ENCODE assay signal across 1 cellular context in the genomic region with DNA sequence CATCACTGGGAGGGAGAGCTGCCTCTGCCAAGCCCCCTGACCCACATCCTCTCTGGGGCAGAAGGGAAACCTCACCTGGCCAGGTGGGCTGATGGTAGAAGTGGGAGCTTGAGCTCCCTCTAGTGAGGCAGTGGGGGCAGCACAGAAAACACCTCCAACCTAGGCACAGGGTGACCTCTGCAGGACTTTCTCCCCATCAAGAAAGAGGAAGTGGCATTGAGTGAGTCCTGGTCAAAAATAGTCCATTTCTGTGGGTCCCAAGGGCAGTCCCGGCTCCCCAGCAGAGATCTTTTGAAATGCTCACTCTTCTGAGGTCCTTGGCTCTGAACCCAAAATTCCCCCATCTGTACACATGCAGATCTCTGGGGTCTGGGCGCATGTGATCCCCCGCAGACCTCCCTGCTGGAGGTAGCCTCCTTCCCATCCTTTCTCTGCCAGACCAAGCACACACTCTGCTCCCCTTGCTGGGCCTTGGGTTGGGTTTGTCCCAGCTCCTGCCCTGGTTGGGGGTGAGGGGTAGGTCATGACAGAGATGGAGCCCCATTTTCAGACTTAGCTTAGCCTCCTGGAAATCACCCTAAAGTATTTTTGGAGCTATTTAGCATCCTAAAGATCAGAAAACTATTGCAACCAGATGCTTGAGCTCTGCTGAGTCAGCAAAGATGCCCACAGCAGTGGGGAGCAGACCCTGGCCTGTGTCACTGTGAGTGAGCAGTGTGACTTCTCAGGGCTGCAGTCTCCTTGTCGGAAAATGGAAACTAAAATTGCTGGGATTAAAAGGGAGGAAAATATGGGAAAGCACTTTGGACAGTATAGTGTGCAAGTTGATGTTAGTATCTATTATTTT.
TF ChIP-seq lines count a peak whose summit lies in the region.

No MANE protein-coding gene starts in this region.

TF ChIP-seq in HepG2, 621 proteins besides CTCF, POLR2A, EP300 and RAD21 (continued from another document):
- TF ChIP-seq, protein P1, sequence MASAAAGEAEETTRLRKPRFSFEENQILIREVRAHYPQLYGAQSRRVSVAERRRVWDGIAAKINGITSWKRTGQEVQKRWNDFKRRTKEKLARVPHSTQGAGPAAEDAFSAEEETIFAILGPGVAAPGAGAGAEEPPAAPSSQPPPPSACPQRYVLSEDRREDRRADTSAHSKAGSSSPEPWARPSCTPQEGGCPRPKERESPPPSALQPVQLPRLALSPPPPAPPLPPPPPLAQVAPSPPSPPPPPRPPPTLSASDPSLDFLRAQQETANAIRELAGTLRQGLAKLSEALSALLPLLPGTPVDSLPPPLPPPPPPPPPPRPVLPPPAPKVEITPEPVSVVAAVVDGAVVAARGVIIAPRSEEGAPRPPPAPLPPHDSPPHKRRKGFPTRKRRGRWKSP (CRISPR knock-in tag; IDR thresholded peaks at IDR 0.05), result no peak
- TF ChIP-seq ZNF891 (CRISPR knock-in tag; IDR thresholded peaks at IDR 0.05), result no peak
- TF ChIP-seq, protein P2, sequence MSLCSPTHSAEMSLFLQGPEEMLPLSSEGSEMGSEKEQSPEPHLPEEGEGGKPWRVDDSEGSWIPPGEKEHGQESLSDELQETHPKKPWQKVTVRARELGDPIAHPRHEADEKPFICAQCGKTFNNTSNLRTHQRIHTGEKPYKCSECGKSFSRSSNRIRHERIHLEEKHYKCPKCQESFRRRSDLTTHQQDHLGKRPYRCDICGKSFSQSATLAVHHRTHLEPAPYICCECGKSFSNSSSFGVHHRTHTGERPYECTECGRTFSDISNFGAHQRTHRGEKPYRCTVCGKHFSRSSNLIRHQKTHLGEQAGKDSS (CRISPR knock-in tag; IDR thresholded peaks at IDR 0.05; ENCODE audit: borderline replicate concordance, low read depth), result no peak
- no peak for TF ChIP-seq ZNF143 (CRISPR knock-in tag; IDR thresholded peaks at IDR 0.05)
- no peak for TF ChIP-seq ATRX (CRISPR knock-in tag; IDR thresholded peaks at IDR 0.05; ENCODE audit: borderline replicate concordance)
- TF ChIP-seq, protein P3, sequence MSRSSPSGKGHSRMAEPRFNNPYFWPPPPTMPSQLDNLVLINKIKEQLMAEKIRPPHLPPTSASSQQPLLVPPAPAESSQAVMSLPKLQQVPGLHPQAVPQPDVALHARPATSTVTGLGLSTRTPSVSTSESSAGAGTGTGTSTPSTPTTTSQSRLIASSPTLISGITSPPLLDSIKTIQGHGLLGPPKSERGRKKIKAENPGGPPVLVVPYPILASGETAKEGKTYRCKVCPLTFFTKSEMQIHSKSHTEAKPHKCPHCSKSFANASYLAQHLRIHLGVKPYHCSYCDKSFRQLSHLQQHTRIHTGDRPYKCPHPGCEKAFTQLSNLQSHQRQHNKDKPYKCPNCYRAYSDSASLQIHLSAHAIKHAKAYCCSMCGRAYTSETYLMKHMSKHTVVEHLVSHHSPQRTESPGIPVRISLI (CRISPR knock-in tag; IDR thresholded peaks at IDR 0.05; ENCODE audit: borderline replicate concordance), result no peak
TF ChIP-seq in HepG2: peak in this region for 3.
